In genomic region chr12:31318870-31319269, GRCh38 we compare ENCODE assay signal across 14 cellular contexts. TPM values are rescaled to one million over a fixed set of nuclear protein-coding genes. Genes with fewer than 3 reads are reported as not detected.
DNase-seq lines count a peak whose midpoint lies in the region; ATAC-seq and TF ChIP-seq lines count a peak whose summit lies in the region.
"Had no signal": no experiment of that assay in that cellular context is flagged by ENCODE, and none has a peak within 500 bp of the region (broad histone marks: within the 10 kb centered on the region; RNA-seq: fewer than 3 reads in every experiment).

No MANE protein-coding gene starts in this region.

- POLR2A ChIA-PET in activated CD4-positive, alpha-beta T cell treated with anti-CD3 and anti-CD28 coated beads for 36 hours (lab: Charles Lee): no interaction called here
- POLR2A ChIA-PET in activated B cell treated with CpG ODN at 0.5 μM for 24 hours (lab: Charles Lee): interaction anchor here (0.6 to 2.3 kb wide), 4 partner anchors 9 to 20 kb away, joined by 3 to 15 read pairs (median 3); no protein-coding TSS in a partner anchor

- no peaks in the 10 kb centered on the region for H3K27me3 Mint-ChIP-seq in activated CD4-positive, alpha-beta T cell treated with anti-CD3 and anti-CD28 coated beads for 36 hours
- no peaks in the 10 kb centered on the region for H3K27me3 Mint-ChIP-seq in IgD-negative memory B cell
- H3K27me3 Mint-ChIP-seq in activated B cell treated with CpG ODN at 0.5 μM for 24 hours: no peaks in the 10 kb centered on the region
- no peaks in the 10 kb centered on the region for H3K27me3 Mint-ChIP-seq in nephron progenitor cell (ENCODE audit: low read depth, poor library complexity)

- TF ChIP-seq CTCF in activated B cell treated with CpG ODN at 0.5 μM for 24 hours (IDR thresholded peaks at IDR 0.05): no peak
- TF ChIP-seq CTCF in nephron progenitor cell (IDR thresholded peaks at IDR 0.05): no peak
- no peak for TF ChIP-seq CTCF in colonic mucosa (IDR thresholded peaks at IDR 0.05)
- TF ChIP-seq CTCF in ovary (IDR thresholded peaks at IDR 0.05): no peak

- 94 to 97% (median 97%) methylated on average over 2 of the region's 2 CpGs for WGBS in ovary, 3 donors

- no peaks in the 10 kb centered on the region for H3K9me3 Mint-ChIP-seq in activated CD4-positive, alpha-beta T cell treated with anti-CD3 and anti-CD28 coated beads for 36 hours (ENCODE audit: low read depth)
- H3K9me3 Mint-ChIP-seq in IgD-negative memory B cell: no peaks in the 10 kb centered on the region
- H3K9me3 Mint-ChIP-seq in activated B cell treated with CpG ODN at 0.5 μM for 24 hours: no peaks in the 10 kb centered on the region
- H3K9me3 Mint-ChIP-seq in nephron progenitor cell: peaks cover 16% of the 10 kb centered on the region

- TF ChIP-seq EP300 in ovary (IDR thresholded peaks at IDR 0.05): no peak

- no peak for TF ChIP-seq POLR2A in ovary (IDR thresholded peaks at IDR 0.05)

- no peak for ATAC-seq in activated CD4-positive, alpha-beta T cell treated with anti-CD3 and anti-CD28 coated beads for 36 hours
- no peak for ATAC-seq in activated B cell treated with CpG ODN at 0.5 μM for 24 hours (ENCODE audit: low read depth)

- CTCF ChIA-PET in activated CD4-positive, alpha-beta T cell treated with anti-CD3 and anti-CD28 coated beads for 36 hours (lab: Charles Lee): no interaction called here
- CTCF ChIA-PET in activated B cell treated with CpG ODN at 0.5 μM for 24 hours (lab: Charles Lee): no interaction called here

- H3K4me3 ChIP-seq in colonic mucosa (no peak overlapping the region), ovary (no peak overlapping the region)
- H3K4me3 ChIP-seq: SJSA1, tibial nerve had no signal

- H3K4me3 Mint-ChIP-seq in activated CD4-positive, alpha-beta T cell treated with anti-CD3 and anti-CD28 coated beads for 36 hours: peak overlapping the region; percentile 76
- peak overlapping the region; percentile 31 to 95 (median 74) for H3K4me3 Mint-ChIP-seq in IgD-negative memory B cell
- H3K4me3 Mint-ChIP-seq in activated B cell treated with CpG ODN at 0.5 μM for 24 hours: peak overlapping the region; percentile 79
- H3K4me3 Mint-ChIP-seq in nephron progenitor cell: peak overlapping the region; percentile 100

- H3K36me3 ChIP-seq in colonic mucosa (no peaks in the 10 kb centered on the region), ovary (no peaks in the 10 kb centered on the region)
- H3K36me3 ChIP-seq: tibial nerve had no signal

- no peak overlapping the region for H3K27ac ChIP-seq in colonic mucosa
- H3K27ac ChIP-seq in ovary: no peak overlapping the region
- H3K27ac ChIP-seq: tibial nerve had no signal

- DNase-seq in activated CD4-positive, alpha-beta T cell treated with anti-CD3 and anti-CD28 coated beads for 36 hours: no peak
- DNase-seq in activated CD4-positive, alpha-beta T cell treated with anti-CD3 and anti-CD28 coated beads, Interleukin-2, amount 50 U/mL, for 48 hours: no peak
- DNase-seq in activated B cell treated with CpG ODN at 0.5 μM for 24 hours (no peak), nephron progenitor cell (no peak), colonic mucosa (no peak), NCI-H1048 (lab: John Stamatoyannopoulos, UW) (no peak), ovary (no peak)
- DNase-seq: activated CD4-positive, alpha-beta T cell treated with anti-CD3 and anti-CD28 coated beads for 4 hours; amygdala; EL; NCI-H524 had no signal

- peaks cover 41% of the 10 kb centered on the region for H3K36me3 Mint-ChIP-seq in activated CD4-positive, alpha-beta T cell treated with anti-CD3 and anti-CD28 coated beads for 36 hours (ENCODE audit: low read depth)
- H3K36me3 Mint-ChIP-seq in IgD-negative memory B cell (no peaks in the 10 kb centered on the region), activated B cell treated with CpG ODN at 0.5 μM for 24 hours (ENCODE audit: low read depth) (peaks cover 15% of the 10 kb centered on the region), nephron progenitor cell (ENCODE audit: low read depth) (peaks cover 47% of the 10 kb centered on the region)

- no peaks in the 10 kb centered on the region for H3K4me1 ChIP-seq in colonic mucosa
- peaks cover 11% of the 10 kb centered on the region for H3K4me1 ChIP-seq in ovary (ENCODE audit: insufficient read depth)

- intact Hi-C loops in activated CD4-positive, alpha-beta T cell treated with anti-CD3 and anti-CD28 coated beads for 36 hours (cut with DNase I, micrococcal nuclease): no loop called here
- intact Hi-C loops in activated B cell treated with CpG ODN at 0.5 μM for 24 hours (cut with micrococcal nuclease) (loop anchor here (1.0 kb wide), 1 partner anchor 8 kb away; no protein-coding TSS in a partner anchor), colonic mucosa (cut with DNase I) (no loop called here), ovary (cut with DNase I) (no loop called here)

- H3K9ac ChIP-seq in colonic mucosa (ENCODE audit: low read depth in 2 of 2, low read length in 2 of 2): no peak overlapping the region

- H3K9me3 ChIP-seq in colonic mucosa (no peaks in the 10 kb centered on the region), ovary (no peaks in the 10 kb centered on the region)
- H3K9me3 ChIP-seq: SJSA1, tibial nerve had no signal

- H3K4me1 Mint-ChIP-seq in activated CD4-positive, alpha-beta T cell treated with anti-CD3 and anti-CD28 coated beads for 36 hours: peaks cover 80% of the 10 kb centered on the region
- H3K4me1 Mint-ChIP-seq in IgD-negative memory B cell (peaks cover 71 to 74% (median 72%) of the 10 kb centered on the region in 3 donors), activated B cell treated with CpG ODN at 0.5 μM for 24 hours (peaks cover 88% of the 10 kb centered on the region), nephron progenitor cell (peaks cover 66% of the 10 kb centered on the region)

- H3K27me3 ChIP-seq in colonic mucosa (no peaks in the 10 kb centered on the region), ovary (no peaks in the 10 kb centered on the region)
- H3K27me3 ChIP-seq: SJSA1, tibial nerve had no signal

- H3K27ac Mint-ChIP-seq in activated CD4-positive, alpha-beta T cell treated with anti-CD3 and anti-CD28 coated beads for 36 hours: peak overlapping the region; percentile 95
- H3K27ac Mint-ChIP-seq in IgD-negative memory B cell (peak overlapping the region; percentile 24 to 91 (median 90)), activated B cell treated with CpG ODN at 0.5 μM for 24 hours (peak overlapping the region; percentile 82), nephron progenitor cell (no peak overlapping the region)

RNA-seq across cellular contexts. Expression of gene SINHCAF, which starts 7.1 kb away (rescaled TPM):
- total RNA-seq in activated CD4-positive, alpha-beta T cell treated with anti-CD3 and anti-CD28 coated beads for 36 hours: 100 to 1,000 TPM; 187 to 211 TPM
- polyA plus RNA-seq in IgD-negative memory B cell: 126 TPM
- total RNA-seq in activated B cell treated with CpG ODN at 0.5 μM for 24 hours: 153 and 157 TPM in 2 replicates
- total RNA-seq in colonic mucosa: 100 to 1,000 TPM in 1 of 2 donors, 10 to 100 TPM in 1; 58.9 to 107 TPM
- 10 to 100 TPM; 45.0 to 86.0 (median 59.0) TPM for total RNA-seq in ovary
- polyA plus RNA-seq in ovary: 10 to 100 TPM; 40.7 to 66.8 TPM
